8 cellular contexts compared by ENCODE assay signal in genomic region chr7:22357311-22358175, GRCh38. TPM values are rescaled to one million over a fixed set of nuclear protein-coding genes. Genes with fewer than 3 reads are reported as not detected.
DNase-seq lines count a peak whose midpoint lies in the region; ATAC-seq and TF ChIP-seq lines count a peak whose summit lies in the region.

No MANE protein-coding gene starts in this region.

- H3K36me3 Mint-ChIP-seq in central memory CD8-positive, alpha-beta T cell (ENCODE audit: insufficient read depth) = peaks cover 1% of the 10 kb centered on the region
- H3K36me3 Mint-ChIP-seq in mesothelial cell of epicardium = peaks cover 8% of the 10 kb centered on the region

- no peak for ATAC-seq in central memory CD8-positive, alpha-beta T cell (replicated peaks; ENCODE audit: extremely low read depth, poor library complexity, severe bottlenecking)
- ATAC-seq in GM19467 (IDR thresholded peaks at IDR 0.05; ENCODE audit: unreplicated experiment) (no peak), GM21528 (IDR thresholded peaks at IDR 0.05; ENCODE audit: low FRiP score, unreplicated experiment) (no peak), GM21381 (IDR thresholded peaks at IDR 0.05; ENCODE audit: unreplicated experiment) (no peak)

- DNase-seq in DMS79 treated with DMSO at 0.1 percent for 48 hours (lab: John Stamatoyannopoulos, UW) (peak; percentile 10), DMS79 (lab: John Stamatoyannopoulos, UW) (no peak), NCI-H1105 treated with DMSO at 0.1 percent for 48 hours (lab: John Stamatoyannopoulos, UW) (peak; percentile 53), mesothelial cell of epicardium (ENCODE audit: low spot score in 2 of 2, unreplicated experiment in 2 of 2) (peak in 1 of 2 experiments; percentile 39)
- DNase-seq in central memory CD8-positive, alpha-beta T cell (ENCODE audit: low spot score in 2 of 2) = no peak

- H3K27ac Mint-ChIP-seq in central memory CD8-positive, alpha-beta T cell (ENCODE audit: low read depth) = no peak overlapping the region
- peak overlapping the region; percentile 71 for H3K27ac Mint-ChIP-seq in mesothelial cell of epicardium

- H3K4me1 Mint-ChIP-seq in central memory CD8-positive, alpha-beta T cell = no peaks in the 10 kb centered on the region
- peaks cover 8% of the 10 kb centered on the region for H3K4me1 Mint-ChIP-seq in mesothelial cell of epicardium

- no peaks in the 10 kb centered on the region for H3K9me3 Mint-ChIP-seq in central memory CD8-positive, alpha-beta T cell
- peaks cover 15% of the 10 kb centered on the region for H3K9me3 Mint-ChIP-seq in mesothelial cell of epicardium

- TF ChIP-seq CTCF in mesothelial cell of epicardium (IDR thresholded peaks at IDR 0.05; ENCODE audit: unreplicated experiment) = no peak

- peak overlapping the region; percentile 46 for H3K4me3 Mint-ChIP-seq in central memory CD8-positive, alpha-beta T cell
- peak overlapping the region; percentile 83 for H3K4me3 Mint-ChIP-seq in mesothelial cell of epicardium

- peaks cover 66% of the 10 kb centered on the region for H3K27me3 Mint-ChIP-seq in central memory CD8-positive, alpha-beta T cell
- peaks cover 46% of the 10 kb centered on the region for H3K27me3 Mint-ChIP-seq in mesothelial cell of epicardium (ENCODE audit: low read depth)

RNA-seq across cellular contexts. Expression of gene RAPGEF5, which starts 0.6 kb away (rescaled TPM):
- 5.4 to 6.1 TPM (median 5.7 TPM) in 3 replicates for total RNA-seq in mesothelial cell of epicardium

Comparison
In these comparisons a context has a peak if more than half of its experiments do, and no peak if none do; other contexts are left out.
1. DNase-seq: peak in DMS79 treated with DMSO at 0.1 percent for 48 hours (single experiment) and NCI-H1105 treated with DMSO at 0.1 percent for 48 hours (single experiment); none in DMS79 (single experiment) and central memory CD8-positive, alpha-beta T cell (0 of 2).